25 cellular contexts compared by ENCODE assay signal in the genomic region with DNA sequence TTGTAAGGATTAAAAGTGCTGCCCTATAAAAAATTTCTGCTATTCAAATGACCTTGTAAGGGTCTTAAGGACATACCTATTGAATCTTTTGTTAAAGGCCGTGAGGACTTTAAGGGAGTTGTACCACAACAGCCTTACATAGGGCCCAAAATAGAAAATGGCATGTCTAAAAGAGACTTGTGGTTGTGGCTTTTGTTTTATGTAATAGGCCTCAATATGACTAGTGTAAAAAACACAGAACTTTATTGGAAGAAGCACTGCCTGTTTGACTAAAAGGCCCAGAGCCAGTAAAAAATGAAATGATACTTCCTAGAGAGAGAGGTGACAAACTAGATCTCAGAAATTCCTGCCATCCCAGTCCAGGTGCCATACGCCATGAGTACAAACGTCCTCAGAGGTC.
"Had no signal": no experiment of that assay in that cellular context is flagged by ENCODE, and none has a peak within 500 bp of the region (broad histone marks: within the 10 kb centered on the region; RNA-seq: fewer than 3 reads in every experiment).

No MANE protein-coding gene starts in this region.

- H3K4me3 ChIP-seq: colonic mucosa, esophagus squamous epithelium, gastrocnemius medialis, left ventricle myocardium inferior, neural progenitor cell, sigmoid colon, spleen, tibial artery had no signal

- H3K27ac Mint-ChIP-seq: activated B cell treated with CpG ODN at 0.5 μM for 24 hours; activated CD4-positive, alpha-beta T cell treated with anti-CD3 and anti-CD28 coated beads for 36 hours; activated naive CD4-positive, alpha-beta T cell treated with anti-CD3 and anti-CD28 coated beads, Interleukin-2, amount 10 ng/mL, durations not matched to agents 7 days and 5 days; naive thymus-derived CD8-positive, alpha-beta T cell; neural progenitor cell; stimulated activated naive CD8-positive, alpha-beta T cell treated with anti-CD3 and anti-CD28 coated beads, Interleukin-15, Interleukin-2, amounts not matched to agents 100 ng/mL and 50 ng/mL, for 24 hours had no signal

- H3K9me3 Mint-ChIP-seq: activated B cell treated with CpG ODN at 0.5 μM for 24 hours; activated naive CD4-positive, alpha-beta T cell treated with anti-CD3 and anti-CD28 coated beads, Interleukin-2, amount 10 ng/mL, durations not matched to agents 7 days and 5 days had no signal

- H3K27me3 Mint-ChIP-seq: activated B cell treated with CpG ODN at 0.5 μM for 24 hours; activated CD4-positive, alpha-beta T cell treated with anti-CD3 and anti-CD28 coated beads for 36 hours; activated naive CD4-positive, alpha-beta T cell treated with anti-CD3 and anti-CD28 coated beads, Interleukin-2, amount 10 ng/mL, durations not matched to agents 7 days and 5 days; naive thymus-derived CD8-positive, alpha-beta T cell; stimulated activated naive CD8-positive, alpha-beta T cell treated with anti-CD3 and anti-CD28 coated beads, Interleukin-15, Interleukin-2, amounts not matched to agents 100 ng/mL and 50 ng/mL, for 24 hours had no signal

- H3K27ac ChIP-seq: colonic mucosa, esophagus squamous epithelium, gastrocnemius medialis, left ventricle myocardium inferior, neural progenitor cell, sigmoid colon, spleen, tibial artery had no signal

- ATAC-seq: activated CD4-positive, alpha-beta T cell treated with anti-CD3 and anti-CD28 coated beads for 36 hours; activated T-cell treated with anti-CD3 and anti-CD28 coated beads, Interleukin-2, amount 50 U/mL, for 4 hours; gastrocnemius medialis; naive thymus-derived CD8-positive, alpha-beta T cell had no signal

- H3K27me3 ChIP-seq: colonic mucosa, esophagus squamous epithelium, gastrocnemius medialis, neural progenitor cell, sigmoid colon, spleen, tibial artery had no signal

- DNase-seq: activated B cell treated with CpG ODN at 0.5 μM for 24 hours; activated CD4-positive, alpha-beta T cell treated with anti-CD3 and anti-CD28 coated beads for 36 hours; activated CD4-positive, alpha-beta T cell treated with anti-CD3 and anti-CD28 coated beads, Interleukin-2, amount 50 U/mL, for 4 hours; activated CD8-positive, alpha-beta memory T cell treated with anti-CD3 and anti-CD28 coated beads for 24 hours; activated CD8-positive, alpha-beta memory T cell treated with anti-CD3 and anti-CD28 coated beads, Interleukin-2, amount 50 U/mL, for 48 hours; activated effector memory CD4-positive, alpha-beta T cell treated with Interleukin-2 at 50 U/mL for 16 hours; activated naive CD4-positive, alpha-beta T cell treated with anti-CD3 and anti-CD28 coated beads, Interleukin-2, amount 10 ng/mL, durations not matched to agents 7 days and 5 days; activated T-cell treated with anti-CD3 and anti-CD28 coated beads, Interleukin-2, amount 50 U/mL, for 4 hours; amygdala; colonic mucosa; esophagus squamous epithelium; gastrocnemius medialis; head of caudate nucleus; hypothalamus; left ventricle myocardium inferior; naive thymus-derived CD8-positive, alpha-beta T cell; retina; sigmoid colon; spleen; stimulated activated CD4-positive, alpha-beta T cell treated with anti-CD3 and anti-CD28 coated beads, Interleukin-4, amount 100 ng/mL, for 1 hour; substantia nigra; T1000; tibial artery had no signal

- H3K36me3 ChIP-seq: colonic mucosa, esophagus squamous epithelium, gastrocnemius medialis, left ventricle myocardium inferior, neural progenitor cell, sigmoid colon, spleen, tibial artery had no signal

- H3K4me1 ChIP-seq: colonic mucosa, esophagus squamous epithelium, gastrocnemius medialis, left ventricle myocardium inferior, neural progenitor cell, spleen, tibial artery had no signal

- H3K9me3 ChIP-seq: colonic mucosa, esophagus squamous epithelium, gastrocnemius medialis, tibial artery had no signal

- H3K4me1 Mint-ChIP-seq: activated B cell treated with CpG ODN at 0.5 μM for 24 hours; activated CD4-positive, alpha-beta T cell treated with anti-CD3 and anti-CD28 coated beads for 36 hours; activated naive CD4-positive, alpha-beta T cell treated with anti-CD3 and anti-CD28 coated beads, Interleukin-2, amount 10 ng/mL, durations not matched to agents 7 days and 5 days; naive thymus-derived CD8-positive, alpha-beta T cell; neural progenitor cell had no signal

- H3K36me3 Mint-ChIP-seq: activated naive CD4-positive, alpha-beta T cell treated with anti-CD3 and anti-CD28 coated beads, Interleukin-2, amount 10 ng/mL, durations not matched to agents 7 days and 5 days; naive thymus-derived CD8-positive, alpha-beta T cell; neural progenitor cell had no signal

- H3K4me3 Mint-ChIP-seq: activated B cell treated with CpG ODN at 0.5 μM for 24 hours; activated CD4-positive, alpha-beta T cell treated with anti-CD3 and anti-CD28 coated beads for 36 hours; activated naive CD4-positive, alpha-beta T cell treated with anti-CD3 and anti-CD28 coated beads, Interleukin-2, amount 10 ng/mL, durations not matched to agents 7 days and 5 days; activated T-cell treated with anti-CD3 and anti-CD28 coated beads, Interleukin-2, amount 50 U/mL, for 4 hours; naive thymus-derived CD8-positive, alpha-beta T cell; neural progenitor cell; stimulated activated naive CD8-positive, alpha-beta T cell treated with anti-CD3 and anti-CD28 coated beads, Interleukin-15, Interleukin-2, amounts not matched to agents 100 ng/mL and 50 ng/mL, for 24 hours had no signal
